ENCODE assay signal across 32 cellular contexts in the genomic region with DNA sequence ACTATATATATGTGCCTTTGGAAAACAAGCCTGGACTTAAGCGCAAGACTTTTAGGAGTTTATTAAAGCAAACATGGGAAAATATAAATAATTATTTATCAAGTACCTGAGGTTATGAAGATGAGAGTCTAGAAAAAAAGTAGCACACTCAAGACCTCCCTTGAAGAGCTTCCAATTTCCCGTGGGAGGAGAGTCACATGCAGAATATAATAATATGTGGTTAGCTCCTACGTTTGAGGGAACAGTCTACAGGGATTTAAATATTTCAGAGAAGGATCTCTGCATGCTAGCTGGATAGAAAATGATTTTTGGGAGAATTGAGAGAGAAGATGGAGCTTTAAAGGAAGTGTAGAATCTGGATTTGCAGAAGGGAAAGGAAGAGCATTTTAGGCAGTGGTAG.
"Had no signal": no experiment of that assay in that cellular context is flagged by ENCODE, and none has a peak within 500 bp of the region (broad histone marks: within the 10 kb centered on the region; RNA-seq: fewer than 3 reads in every experiment).

No MANE protein-coding gene starts in this region.

- DNase-seq: activated CD4-positive, alpha-beta T cell treated with anti-CD3 and anti-CD28 coated beads for 48 hours; activated CD4-positive, alpha-beta T cell treated with anti-CD3 and anti-CD28 coated beads, Interleukin-2, amount 50 U/mL, for 48 hours; activated CD8-positive, alpha-beta memory T cell treated with anti-CD3 and anti-CD28 coated beads for 24 hours; activated effector memory CD4-positive, alpha-beta T cell treated with anti-CD3 and anti-CD28 coated beads, Interleukin-2, amount 50 U/mL, for 16 hours; activated naive CD4-positive, alpha-beta T cell treated with anti-CD3 and anti-CD28 coated beads for 36 hours; activated naive CD8-positive, alpha-beta T cell treated with anti-CD3 and anti-CD28 coated beads for 36 hours; activated T-cell treated with anti-CD3 and anti-CD28 coated beads, Interleukin-2, amount 50 U/mL, for 1 hour; head of caudate nucleus; hippocampal formation; kidney; left colon; mammary epithelial cell; midbrain; natural killer cell; right lobe of liver; stimulated activated CD4-positive, alpha-beta T cell treated with anti-CD3 and anti-CD28 coated beads, Interleukin-1b, Interleukin-23, amount 100 ng/mL, for 48 hours; stimulated activated CD4-positive, alpha-beta T cell treated with anti-CD3 and anti-CD28 coated beads, Interleukin-4, amount 100 ng/mL, for 4 hours; stimulated activated naive B cell treated with anti-CD40 and anti-IgM and Interleukin-4, amounts not matched to agents 10 μg/mL and 1 μg/mL and 100 μg/mL, for 72 hours; stomach; SW 1271; T1000; tibial artery; WERI-Rb-1 had no signal

- H3K9me3 Mint-ChIP-seq: activated naive CD4-positive, alpha-beta T cell treated with anti-CD3 and anti-CD28 coated beads for 36 hours; activated naive CD8-positive, alpha-beta T cell treated with anti-CD3 and anti-CD28 coated beads for 36 hours; brain; dendritic cell treated with granulocyte-macrophage colony-stimulating factor and Interleukin-4, amounts not matched to agents 40 ng/mL and 50 ng/mL, for 4 days; natural killer cell; stimulated activated naive B cell treated with anti-CD40 and anti-IgM and Interleukin-4, amounts not matched to agents 10 μg/mL and 1 μg/mL and 100 μg/mL, for 72 hours had no signal

- H3K27ac Mint-ChIP-seq: activated naive CD4-positive, alpha-beta T cell treated with anti-CD3 and anti-CD28 coated beads for 36 hours; activated naive CD8-positive, alpha-beta T cell treated with anti-CD3 and anti-CD28 coated beads for 36 hours; activated T-helper 1 cell treated with anti-CD3 and anti-CD28 coated beads, Interleukin-12 subunit alpha, Interleukin-12 subunit beta, Interleukin-2, Interleukin-4 antibody, amounts not matched to agents 30 ng/mL and 10 ng/mL and 1 ng/mL, durations not matched to agents 14 hours and 24 hours and 36 hours; brain; dendritic cell treated with granulocyte-macrophage colony-stimulating factor and Interleukin-4, amounts not matched to agents 40 ng/mL and 50 ng/mL, for 4 days; natural killer cell; stimulated activated naive B cell treated with anti-CD40 and anti-IgM and Interleukin-4, amounts not matched to agents 10 μg/mL and 1 μg/mL and 100 μg/mL, for 72 hours; T-helper 1 cell treated with Interleukin-12 subunit alpha and Interleukin-12 subunit beta and Interleukin-4 antibody, amounts not matched to agents 30 μg/mL and 1 μg/mL, for 36 hours had no signal

- H3K27ac ChIP-seq: ascending aorta, esophagus muscularis mucosa, right lobe of liver, stomach, suprapubic skin, tibial artery, WERI-Rb-1 had no signal

- ATAC-seq: activated CD4-positive, CD25-positive, alpha-beta regulatory T cell treated with anti-CD3 and anti-CD28 coated beads, Interleukin-2, amount 50 U/mL, for 24 hours; left colon; natural killer cell; right lobe of liver; stimulated activated naive B cell treated with anti-CD40 and anti-IgM and Interleukin-4, amounts not matched to agents 10 μg/mL and 1 μg/mL and 100 μg/mL, for 72 hours had no signal

- H3K27me3 ChIP-seq: ascending aorta, esophagus muscularis mucosa, right lobe of liver, stomach, suprapubic skin, tibial artery had no signal

- H3K27me3 Mint-ChIP-seq: activated naive CD8-positive, alpha-beta T cell treated with anti-CD3 and anti-CD28 coated beads for 36 hours; brain; dendritic cell treated with granulocyte-macrophage colony-stimulating factor and Interleukin-4, amounts not matched to agents 40 ng/mL and 50 ng/mL, for 4 days; stimulated activated naive B cell treated with anti-CD40 and anti-IgM and Interleukin-4, amounts not matched to agents 10 μg/mL and 1 μg/mL and 100 μg/mL, for 72 hours had no signal

- H3K4me3 Mint-ChIP-seq: activated naive CD4-positive, alpha-beta T cell treated with anti-CD3 and anti-CD28 coated beads for 36 hours; activated naive CD8-positive, alpha-beta T cell treated with anti-CD3 and anti-CD28 coated beads for 36 hours; activated T-helper 1 cell treated with anti-CD3 and anti-CD28 coated beads, Interleukin-12 subunit alpha, Interleukin-12 subunit beta, Interleukin-2, Interleukin-4 antibody, amounts not matched to agents 30 ng/mL and 10 ng/mL and 1 ng/mL, durations not matched to agents 14 hours and 24 hours and 36 hours; brain; dendritic cell treated with granulocyte-macrophage colony-stimulating factor and Interleukin-4, amounts not matched to agents 40 ng/mL and 50 ng/mL, for 4 days; natural killer cell; stimulated activated naive B cell treated with anti-CD40 and anti-IgM and Interleukin-4, amounts not matched to agents 10 μg/mL and 1 μg/mL and 100 μg/mL, for 72 hours; T-helper 1 cell treated with Interleukin-12 subunit alpha and Interleukin-12 subunit beta and Interleukin-4 antibody, amounts not matched to agents 30 μg/mL and 1 μg/mL, for 36 hours had no signal

- H3K4me1 ChIP-seq: ascending aorta, esophagus muscularis mucosa, right lobe of liver, stomach, suprapubic skin, tibial artery had no signal

- H3K9me3 ChIP-seq: ascending aorta, esophagus muscularis mucosa, right lobe of liver, stomach, suprapubic skin, tibial artery had no signal

- H3K4me2 ChIP-seq: smooth muscle cell had no signal

- H3K4me1 Mint-ChIP-seq: brain, natural killer cell had no signal

- H3K4me3 ChIP-seq: ascending aorta, esophagus muscularis mucosa, right lobe of liver, smooth muscle cell, stomach, suprapubic skin, tibial artery had no signal
